In the genomic region with DNA sequence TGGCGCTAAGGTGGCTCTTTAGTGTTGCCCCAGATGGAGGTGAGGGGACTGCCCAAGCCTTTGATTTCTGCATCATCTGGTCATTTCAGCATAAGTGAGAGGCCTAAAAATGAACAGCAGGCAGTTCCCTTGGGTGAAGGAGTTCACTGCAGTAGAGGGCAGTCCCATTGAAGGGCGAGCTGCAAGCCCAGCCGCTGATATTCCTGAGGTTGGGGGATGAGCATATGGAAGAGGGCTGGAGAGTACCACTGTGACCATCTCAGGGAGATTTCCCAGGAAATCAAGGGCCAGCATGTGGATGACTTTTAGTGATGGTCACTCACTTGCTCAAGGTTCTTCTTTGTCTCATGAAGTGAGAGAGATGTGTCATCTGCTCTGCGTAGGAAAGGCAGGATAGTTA, we compare ENCODE assay signal across 23 cellular contexts. TPM values are rescaled to one million over a fixed set of nuclear protein-coding genes. Genes with fewer than 3 reads are reported as not detected.
"Had no signal": no experiment of that assay in that cellular context is flagged by ENCODE, and none has a peak within 500 bp of the region (broad histone marks: within the 10 kb centered on the region; RNA-seq: fewer than 3 reads in every experiment).

No MANE protein-coding gene starts in this region.

- H3K9me3 Mint-ChIP-seq: stimulated activated naive B cell treated with anti-CD40 and anti-IgM and Interleukin-4, amounts not matched to agents 10 μg/mL and 1 μg/mL and 100 μg/mL, for 72 hours; stimulated activated naive CD8-positive, alpha-beta T cell treated with anti-CD3 and anti-CD28 coated beads, Interleukin-15, amount 100 ng/mL, for 72 hours had no signal

- DNase-seq: cortex of kidney; effector memory CD4-positive, alpha-beta T cell; head of caudate nucleus; left colon; left ventricle myocardium superior; mesenchymal stem cell; midbrain; psoas muscle; spleen; stimulated activated CD4-positive, alpha-beta T cell treated with anti-CD3 and anti-CD28 coated beads, Interleukin-1b, Interleukin-23, amount 100 ng/mL, for 48 hours; stimulated activated CD4-positive, alpha-beta T cell treated with anti-CD3 and anti-CD28 coated beads, Interleukin-4, amount 100 ng/mL, for 24 hours; stimulated activated naive B cell treated with anti-CD40 and anti-IgM and Interleukin-4, amounts not matched to agents 10 μg/mL and 1 μg/mL and 100 μg/mL, for 72 hours; stimulated activated naive CD8-positive, alpha-beta T cell treated with anti-CD3 and anti-CD28 coated beads, Interleukin-15, amount 100 ng/mL, for 72 hours; testis; transverse colon had no signal

- H3K27me3 ChIP-seq: esophagus muscularis mucosa, gastroesophageal sphincter, testis, transverse colon had no signal

- H3K36me3 Mint-ChIP-seq: stimulated activated naive B cell treated with anti-CD40 and anti-IgM and Interleukin-4, amounts not matched to agents 10 μg/mL and 1 μg/mL and 100 μg/mL, for 72 hours had no signal

- H3K4me1 ChIP-seq: psoas muscle, testis had no signal

- H2AFZ ChIP-seq: hepatocyte had no signal

- H3K4me2 ChIP-seq: hepatocyte had no signal

- H3K79me2 ChIP-seq: hepatocyte had no signal

- H3K4me3 ChIP-seq: esophagus muscularis mucosa, gastroesophageal sphincter, hepatocyte, lung, psoas muscle, spleen, testis, transverse colon had no signal

- H3K36me3 ChIP-seq: esophagus muscularis mucosa, gastroesophageal sphincter, neutrophil, spleen, transverse colon had no signal

- H3K27ac ChIP-seq: epithelial cell of prostate, esophagus muscularis mucosa, gastroesophageal sphincter, hepatocyte, neutrophil, psoas muscle, spleen, testis, transverse colon had no signal

- ATAC-seq: gastroesophageal sphincter; left colon; left ventricle myocardium superior; psoas muscle; sciatic nerve; stimulated activated naive CD8-positive, alpha-beta T cell treated with anti-CD3 and anti-CD28 coated beads, Interleukin-15, amount 100 ng/mL, for 72 hours had no signal

RNA-seq across cellular contexts. Expression of a gene that starts 9.3 kb away (rescaled TPM):
- total RNA-seq: skeletal muscle tissue had no signal
